Comparison of ENCODE assay signal across 8 cellular contexts in the genomic region with DNA sequence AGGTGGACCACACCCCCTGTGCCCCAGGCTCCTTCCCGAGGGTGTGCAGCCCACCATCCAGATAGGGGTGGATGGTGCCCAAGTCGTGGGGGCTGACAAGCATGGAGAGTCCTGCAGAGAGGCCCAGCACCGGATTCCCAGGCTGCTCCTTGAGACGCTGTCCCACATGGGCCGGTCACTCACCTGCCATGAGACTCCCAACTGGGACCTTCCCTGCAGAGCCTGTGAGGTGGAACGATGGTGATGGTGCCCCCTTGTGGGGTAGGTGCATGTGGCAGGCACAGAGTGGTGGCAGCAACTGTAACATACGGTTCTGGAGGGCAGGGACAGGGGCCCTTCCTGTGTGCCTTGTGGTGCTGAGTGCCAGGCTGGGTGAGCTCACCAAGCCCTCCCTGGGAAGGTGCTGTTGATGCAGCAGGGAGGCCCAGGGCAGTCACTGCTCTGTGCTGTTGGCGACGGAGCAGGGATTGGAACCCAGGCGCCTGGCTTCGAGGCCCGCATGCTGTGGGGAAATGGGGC. TPM values are rescaled to one million over a fixed set of nuclear protein-coding genes. Genes with fewer than 3 reads are reported as not detected.
DNase-seq lines count a peak whose midpoint lies in the region; ATAC-seq and TF ChIP-seq lines count a peak whose summit lies in the region.

No MANE protein-coding gene starts in this region.

- CTCF ChIA-PET in T-cell (lab: Charles Lee), result interaction anchor here in 1 of 2 donors (1.2 kb wide), 1 partner anchor 22 kb away, joined by 3 read pairs; no protein-coding TSS in a partner anchor

- DNase-seq in GM06990 (ENCODE audit: extremely low read depth, insufficient read length) (peak; percentile 52), KBM-7 (peak; percentile 73), T-cell (peak; percentile 25 to 71 (median 60)), amniotic epithelial cell (ENCODE audit: low read depth) (peak; percentile 41), iPS-NIHi11 (ENCODE audit: low spot score) (peak; percentile 81)
- peak; percentile 68 for DNase-seq in stimulated activated CD4-positive, alpha-beta T cell treated with anti-CD3 and anti-CD28 coated beads, Interleukin-4, amount 100 ng/mL, for 1 hour

- POLR2A ChIA-PET in T-cell (lab: Charles Lee), result interaction anchor here in 1 of 2 donors (0.6 to 0.7 kb wide), 3 partner anchors 20 to 126 kb away, joined by 3 to 4 read pairs (median 4); no protein-coding TSS in a partner anchor

- H3K27ac Mint-ChIP-seq in T-cell, result no peak overlapping the region

- no peak overlapping the region for H3K4me3 Mint-ChIP-seq in T-cell

- H3K4me1 Mint-ChIP-seq in T-cell, result peaks cover 29 to 31% (median 30%) of the 10 kb centered on the region in 3 donors

- ATAC-seq in T-cell (replicated peaks in 1 of 4) (peak; percentile 75 to 93 (median 86)), GM19467 (IDR thresholded peaks at IDR 0.05; ENCODE audit: unreplicated experiment) (no peak), GM21381 (IDR thresholded peaks at IDR 0.05; ENCODE audit: unreplicated experiment) (no peak)

- H3K4me3 ChIP-seq in GM06990 (replicated peaks; ENCODE audit: low read depth, low read length), result no peak overlapping the region

- peaks cover 2% of the 10 kb centered on the region; the same call in 1 of the 2 replicates for H3K36me3 ChIP-seq in GM06990 (ENCODE audit: control insufficient read depth, insufficient read depth, low read length)

- no peaks in the 10 kb centered on the region for H3K9me3 Mint-ChIP-seq in T-cell

- in situ Hi-C loops in KBM-7 (cut with MboI; ENCODE audit: low pct_unique_long_range_greater_than_20kb, low sequenced_read_pairs), result no loop called here

- H3K36me3 Mint-ChIP-seq in T-cell, result no peaks in the 10 kb centered on the region

- TF ChIP-seq CTCF in GM06990 (IDR thresholded peaks at IDR 0.05; ENCODE audit: insufficient read depth, low read length, poor library complexity, severe bottlenecking), result peak; percentile 87

- H3K27me3 ChIP-seq in GM06990 (replicated peaks; ENCODE audit: control insufficient read depth, insufficient read depth, low read length), result no peaks in the 10 kb centered on the region

- no peaks in the 10 kb centered on the region for H3K27me3 Mint-ChIP-seq in T-cell

RNA-seq across cellular contexts. Expression of a gene that starts 33.1 kb away (rescaled TPM):
- total RNA-seq in T-cell, result 10 to 100 TPM; 17.2 to 35.2 (median 30.4) TPM

RNA-seq across cellular contexts. Expression of a gene that starts 34.7 kb away (rescaled TPM):
- 1 to 10 TPM in 4 of 5 donors, under 1 TPM in 1; 0.95 to 1.3 (median 1.2) TPM for total RNA-seq in T-cell

RNA-seq across cellular contexts. Expression of a gene that starts 47.0 kb away (rescaled TPM):
- 10 to 100 TPM in 4 of 5 donors, 1 to 10 TPM in 1; 4.0 to 23.1 (median 22.7) TPM for total RNA-seq in T-cell

RNA-seq across cellular contexts. Expression of a gene that starts 49.8 kb away (rescaled TPM):
- total RNA-seq in T-cell, result 1 to 10 TPM; 1.4 to 4.3 (median 3.5) TPM

RNA-seq across cellular contexts. Expression of a gene that starts 52.0 kb away (rescaled TPM):
- 10 to 100 TPM; 53.9 to 92.4 (median 73.7) TPM for total RNA-seq in T-cell

Comparison
In these comparisons a context has a peak if more than half of its experiments do, and no peak if none do; other contexts are left out.
1. ATAC-seq: peak in T-cell (4 of 4); none in GM19467 (single experiment) and GM21381 (single experiment).
2. Peak in every context shown above with its lines, with median percentiles within 50 percentile points of each other: DNase-seq.